9 cellular contexts compared by ENCODE assay signal in the genomic region with DNA sequence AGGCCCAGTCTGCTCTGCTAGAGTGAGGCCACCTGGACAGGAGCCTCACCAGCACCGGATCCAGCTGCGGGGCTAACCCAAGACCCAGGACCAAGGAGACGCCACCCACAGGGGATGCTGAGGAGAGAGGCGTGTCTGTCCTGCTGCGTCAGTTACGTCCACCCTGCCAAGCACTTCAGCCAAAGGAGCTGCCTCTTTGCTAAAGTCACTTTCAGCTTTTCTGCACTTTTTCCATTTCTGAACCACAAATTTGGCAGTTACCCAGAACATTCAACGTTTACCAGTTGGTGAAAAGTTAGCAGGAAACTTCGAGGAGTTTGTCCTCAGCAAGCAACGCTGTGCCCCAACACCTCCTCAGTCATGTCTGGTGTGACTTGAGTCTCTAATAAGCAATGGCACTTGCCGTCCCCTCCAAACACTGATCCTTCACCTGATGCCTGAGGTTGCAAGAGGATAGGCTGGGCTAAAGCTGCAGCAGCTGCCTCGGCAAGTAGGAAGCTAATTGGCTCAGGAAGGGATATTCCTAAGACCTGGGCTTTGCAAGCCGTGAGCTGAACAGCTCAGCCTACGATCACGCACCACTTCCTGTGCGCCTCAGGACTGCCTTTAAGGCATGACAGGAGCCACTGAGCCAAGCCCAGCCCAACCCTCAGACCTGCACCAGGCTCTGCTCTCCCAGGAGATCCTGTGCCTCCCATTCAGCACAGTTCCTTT. TPM values are rescaled to one million over a fixed set of nuclear protein-coding genes. Genes with fewer than 3 reads are reported as not detected.
DNase-seq lines count a peak whose midpoint lies in the region; ATAC-seq and TF ChIP-seq lines count a peak whose summit lies in the region.
"Had no signal": no experiment of that assay in that cellular context is flagged by ENCODE, and none has a peak within 500 bp of the region (broad histone marks: within the 10 kb centered on the region; RNA-seq: fewer than 3 reads in every experiment).

No MANE protein-coding gene starts in this region.

- peak; percentile 24 for DNase-seq in COR-L47 (lab: John Stamatoyannopoulos, UW)
- DNase-seq in NB4 (ENCODE audit: low read depth), result peak; percentile 90
- DNase-seq in activated T-cell treated with anti-CD3 and anti-CD28 coated beads, Interleukin-2, amount 50 U/mL, for 1 hour, result peak; percentile 33
- DNase-seq in naive thymus-derived CD8-positive, alpha-beta T cell, result peak in 3 of 10 donors; percentile 23 to 40 (median 37)
- no peak for DNase-seq in NCI-H2171 treated with DMSO at 0.1 percent for 48 hours (lab: John Stamatoyannopoulos, UW)
- DNase-seq in hepatocyte (ENCODE audit: low spot score), result no peak
- DNase-seq in middle frontal gyrus (ENCODE audit: extremely low spot score, low spot score), result no peak
- DNase-seq in SIG-M5 treated with dmso at 0.1 percent for 504 hours (lab: John Stamatoyannopoulos, UW; ENCODE audit: unreplicated experiment), result no peak

- H3K79me2 ChIP-seq in hepatocyte, result no peaks in the 10 kb centered on the region

- H3K9me3 Mint-ChIP-seq in naive thymus-derived CD8-positive, alpha-beta T cell, result no peaks in the 10 kb centered on the region

- no peaks in the 10 kb centered on the region for H3K27me3 Mint-ChIP-seq in naive thymus-derived CD8-positive, alpha-beta T cell

- 46% methylated on average over 15 of the region's 15 CpGs for WGBS in hepatocyte (ENCODE audit: low lambda C conversion rate, missing lambda C conversion rate)

- no peaks in the 10 kb centered on the region for H3K9me3 ChIP-seq in hepatocyte (ENCODE audit: low read depth)
- H3K9me3 ChIP-seq: right lobe of liver had no signal

- no peak for TF ChIP-seq CTCF in NB4 (IDR thresholded peaks at IDR 0.05; ENCODE audit: low read depth, low read length)
- TF ChIP-seq CTCF in hepatocyte (IDR thresholded peaks at IDR 0.05; ENCODE audit: poor library complexity), result no peak

- H3K4me3 Mint-ChIP-seq in naive thymus-derived CD8-positive, alpha-beta T cell, result peak overlapping the region; percentile 60 to 88 (median 78)

- TF ChIP-seq POLR2A in NB4 (IDR thresholded peaks at IDR 0.05; ENCODE audit: extremely low read depth, insufficient read length), result no peak

- no peaks in the 10 kb centered on the region for H3K4me1 ChIP-seq in hepatocyte (ENCODE audit: insufficient read depth)
- H3K4me1 ChIP-seq: right lobe of liver had no signal

- H3K4me1 Mint-ChIP-seq in naive thymus-derived CD8-positive, alpha-beta T cell, result peaks cover 27 to 47% (median 41%) of the 10 kb centered on the region in 4 donors

- H3K4me3 ChIP-seq in NB4 (ENCODE audit: low read depth, low read length) (peak overlapping the region; percentile 2), hepatocyte (no peak overlapping the region)
- H3K4me3 ChIP-seq: right lobe of liver had no signal

- peak; percentile 70 to 77 for ATAC-seq in naive thymus-derived CD8-positive, alpha-beta T cell
- ATAC-seq: right lobe of liver had no signal

- no peak overlapping the region for H3K4me2 ChIP-seq in hepatocyte

- H3K27me3 ChIP-seq in hepatocyte, result peaks cover 5% of the 10 kb centered on the region
- H3K27me3 ChIP-seq: right lobe of liver had no signal

- H4K20me1 ChIP-seq in hepatocyte (ENCODE audit: insufficient read depth, poor library complexity, severe bottlenecking), result no peaks in the 10 kb centered on the region

- no peaks in the 10 kb centered on the region for H3K36me3 Mint-ChIP-seq in naive thymus-derived CD8-positive, alpha-beta T cell

- no peak overlapping the region for H3K27ac ChIP-seq in hepatocyte
- H3K27ac ChIP-seq: right lobe of liver had no signal

- H3K27ac Mint-ChIP-seq in naive thymus-derived CD8-positive, alpha-beta T cell, result peak overlapping the region in 7 of 10 donors; percentile 2 to 79 (median 31)

- POLR2A ChIA-PET in naive thymus-derived CD8-positive, alpha-beta T cell (lab: Charles Lee), result interaction anchor here (0.6 to 1.7 kb wide), 3 partner anchors 9 to 1691 kb away, joined by 3 to 5 read pairs (median 4); no protein-coding TSS in a partner anchor

- no peaks in the 10 kb centered on the region for H3K9me2 ChIP-seq in hepatocyte (replicated peaks; ENCODE audit: insufficient read depth)

- H3K36me3 ChIP-seq in hepatocyte (replicated peaks; ENCODE audit: insufficient read depth, low read depth), result no peaks in the 10 kb centered on the region
- H3K36me3 ChIP-seq: right lobe of liver had no signal

- no peak overlapping the region for H2AFZ ChIP-seq in hepatocyte

RNA-seq across cellular contexts. Expression of a gene that starts 40.1 kb away (rescaled TPM):
- 1 to 10 TPM; 1.3 to 1.6 TPM for total RNA-seq in naive thymus-derived CD8-positive, alpha-beta T cell
- polyA plus RNA-seq in naive thymus-derived CD8-positive, alpha-beta T cell, result 1 to 10 TPM in 2 of 3 donors, under 1 TPM in 1; 0.45 to 2.5 (median 1.5) TPM
- total RNA-seq in hepatocyte, result 8.4 and 9.4 TPM in 2 replicates
- 9.1 and 11.3 TPM in 2 replicates for polyA plus RNA-seq in hepatocyte

RNA-seq across cellular contexts. Expression of a gene that starts 52.8 kb away (rescaled TPM):
- total RNA-seq in naive thymus-derived CD8-positive, alpha-beta T cell, result 1 to 10 TPM; 1.7 to 1.8 TPM
- 1 to 10 TPM; 1.4 to 3.3 (median 2.0) TPM for polyA plus RNA-seq in naive thymus-derived CD8-positive, alpha-beta T cell
- 8.1 and 9.8 TPM in 2 replicates for total RNA-seq in hepatocyte
- polyA plus RNA-seq in hepatocyte, result 15.3 and 17.4 TPM in 2 replicates

Comparison
In these comparisons a context has a peak if more than half of its experiments do, and no peak if none do; other contexts are left out.
1. DNase-seq: peak in COR-L47 (single experiment), NB4 (single experiment) and activated T-cell treated with anti-CD3 and anti-CD28 coated beads, Interleukin-2, amount 50 U/mL, for 1 hour (single experiment); none in NCI-H2171 treated with DMSO at 0.1 percent for 48 hours (single experiment), hepatocyte (single experiment), middle frontal gyrus (single experiment) and SIG-M5 treated with dmso at 0.1 percent for 504 hours (single experiment).